1 cellular context compared by ENCODE assay signal in the genomic region with DNA sequence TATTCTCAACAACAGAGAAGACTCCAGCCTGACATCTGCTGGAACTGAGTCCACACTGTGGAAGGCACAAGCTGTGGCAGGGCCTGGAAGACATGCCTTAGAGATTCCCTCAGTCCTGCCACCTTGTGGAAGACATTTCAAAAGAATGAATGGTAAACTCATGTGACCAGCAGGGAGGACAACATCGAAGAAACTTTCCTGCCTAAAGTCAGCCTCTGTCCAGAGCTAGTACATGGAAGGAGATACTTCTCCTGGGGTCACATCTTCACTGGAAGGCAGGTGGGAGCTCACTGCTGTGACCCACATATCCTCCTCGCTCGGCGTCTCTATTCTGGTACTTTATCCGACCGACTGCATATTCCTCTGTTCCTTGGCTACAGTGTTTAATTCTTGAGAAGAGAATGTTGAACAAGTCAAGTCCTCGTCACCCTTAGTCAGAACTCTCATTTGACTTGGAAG.
TF ChIP-seq lines count a peak whose summit lies in the region.

No MANE protein-coding gene starts in this region.

TF ChIP-seq in IMR-90, 13 proteins besides CTCF, POLR2A, EP300 and RAD21 (continued from another document):
- TF ChIP-seq SMC3 (IDR thresholded peaks at IDR 0.05; ENCODE audit: low read depth, low read length) (peak; percentile 73), USF2 (IDR thresholded peaks at IDR 0.05; ENCODE audit: low read depth, low read length) (peak; percentile 64; the same call in 1 of the 2 replicates), MXI1 (IDR thresholded peaks at IDR 0.05; ENCODE audit: borderline replicate concordance, low read depth, low read length) (0 out of 2 replicates have a peak, but pooled peaks have one; percentile 38), CHD1 (IDR thresholded peaks at IDR 0.05; ENCODE audit: low read depth, low read length) (no peak), CEBPB (IDR thresholded peaks at IDR 0.05; ENCODE audit: low read depth, low read length) (no peak), BHLHE40 (IDR thresholded peaks at IDR 0.05; ENCODE audit: low read depth, low read length) (0 out of 2 replicates have a peak, but pooled peaks have one; percentile 36)
